10 cellular contexts compared by ENCODE assay signal in genomic region chr17:74347646-74348045, GRCh38. TPM values are rescaled to one million over a fixed set of nuclear protein-coding genes. Genes with fewer than 3 reads are reported as not detected.
"Had no signal": no experiment of that assay in that cellular context is flagged by ENCODE, and none has a peak within 500 bp of the region (broad histone marks: within the 10 kb centered on the region; RNA-seq: fewer than 3 reads in every experiment).

No MANE protein-coding gene starts in this region.

- ATAC-seq: GM23338 had no signal

- H3K27ac ChIP-seq: HL-60, KMS-11 had no signal

- H3K4me2 ChIP-seq: GM23338, KMS-11 had no signal

- H3K4me3 ChIP-seq: GM23338 had no signal

- H3K9ac ChIP-seq: KMS-11 had no signal

- FAIRE-seq: H1, H54, HTR-8/SVneo had no signal

- DNase-seq: H9, HCEC 1CT, IMR-90, KBM-7 had no signal

- H2AFZ ChIP-seq: GM23338 had no signal

RNA-seq across cellular contexts. Expression of gene BTBD17, which starts 14.0 kb away (rescaled TPM):
- total RNA-seq: IMR-90 had no signal
- polyA plus RNA-seq: IMR-90 had no signal

RNA-seq across cellular contexts. Expression of gene GPR142, which starts 19.7 kb away (rescaled TPM):
- total RNA-seq: GM23338, H1, IMR-90 had no signal
- polyA plus RNA-seq: GM23338, IMR-90 had no signal

RNA-seq across cellular contexts. Expression of gene KIF19, which starts 21.6 kb away (rescaled TPM):
- total RNA-seq: IMR-90 had no signal
- polyA plus RNA-seq: IMR-90 had no signal
